Comparison of ENCODE assay signal across 14 cellular contexts in genomic region chr4:26050671-26051070, GRCh38.
"Had no signal": no experiment of that assay in that cellular context is flagged by ENCODE, and none has a peak within 500 bp of the region (broad histone marks: within the 10 kb centered on the region; RNA-seq: fewer than 3 reads in every experiment).

No MANE protein-coding gene starts in this region.

- H3K4me3 ChIP-seq: ascending aorta, gastrocnemius medialis, psoas muscle, thoracic aorta had no signal

- H3K9me3 ChIP-seq: ascending aorta, gastrocnemius medialis, psoas muscle, thoracic aorta had no signal

- H3K27ac Mint-ChIP-seq: activated CD8-positive, alpha-beta T cell treated with anti-CD3 and anti-CD28 coated beads for 36 hours; naive thymus-derived CD8-positive, alpha-beta T cell; stimulated activated naive CD8-positive, alpha-beta T cell treated with anti-CD3 and anti-CD28 coated beads, Interleukin-15, Interleukin-2, amounts not matched to agents 100 ng/mL and 50 ng/mL, for 24 hours had no signal

- H3K9me3 Mint-ChIP-seq: naive thymus-derived CD8-positive, alpha-beta T cell; stimulated activated naive CD8-positive, alpha-beta T cell treated with anti-CD3 and anti-CD28 coated beads, Interleukin-15, Interleukin-2, amounts not matched to agents 100 ng/mL and 50 ng/mL, for 24 hours had no signal

- H3K27ac ChIP-seq: gastrocnemius medialis, psoas muscle, thoracic aorta, VCaP had no signal

- H3K36me3 Mint-ChIP-seq: naive thymus-derived CD8-positive, alpha-beta T cell had no signal

- H3K27me3 ChIP-seq: ascending aorta, gastrocnemius medialis had no signal

- ATAC-seq: activated CD8-positive, alpha-beta T cell treated with anti-CD3 and anti-CD28 coated beads for 36 hours; naive thymus-derived CD8-positive, alpha-beta T cell; psoas muscle had no signal

- DNase-seq: activated CD4-positive, alpha-beta T cell treated with anti-CD3 and anti-CD28 coated beads for 4 hours; activated CD8-positive, alpha-beta memory T cell treated with anti-CD3 and anti-CD28 coated beads, Interleukin-2, amount 50 U/mL, for 4 hours; activated CD8-positive, alpha-beta T cell treated with anti-CD3 and anti-CD28 coated beads for 36 hours; kidney; naive thymus-derived CD8-positive, alpha-beta T cell; stimulated activated CD4-positive, alpha-beta T cell treated with anti-CD3 and anti-CD28 coated beads, Interleukin-15, amount 100 ng/mL, for 24 hours; stimulated activated CD4-positive, alpha-beta T cell treated with anti-CD3 and anti-CD28 coated beads, Interleukin-4, amount 100 ng/mL, for 24 hours; T-helper 9 cell had no signal

- H3K36me3 ChIP-seq: ascending aorta, gastrocnemius medialis, thoracic aorta had no signal

- H3K4me1 ChIP-seq: gastrocnemius medialis, psoas muscle had no signal

- H3K4me3 Mint-ChIP-seq: activated CD8-positive, alpha-beta T cell treated with anti-CD3 and anti-CD28 coated beads for 36 hours; naive thymus-derived CD8-positive, alpha-beta T cell; stimulated activated naive CD8-positive, alpha-beta T cell treated with anti-CD3 and anti-CD28 coated beads, Interleukin-15, Interleukin-2, amounts not matched to agents 100 ng/mL and 50 ng/mL, for 24 hours had no signal
